8 cellular contexts compared by ENCODE assay signal in the genomic region with DNA sequence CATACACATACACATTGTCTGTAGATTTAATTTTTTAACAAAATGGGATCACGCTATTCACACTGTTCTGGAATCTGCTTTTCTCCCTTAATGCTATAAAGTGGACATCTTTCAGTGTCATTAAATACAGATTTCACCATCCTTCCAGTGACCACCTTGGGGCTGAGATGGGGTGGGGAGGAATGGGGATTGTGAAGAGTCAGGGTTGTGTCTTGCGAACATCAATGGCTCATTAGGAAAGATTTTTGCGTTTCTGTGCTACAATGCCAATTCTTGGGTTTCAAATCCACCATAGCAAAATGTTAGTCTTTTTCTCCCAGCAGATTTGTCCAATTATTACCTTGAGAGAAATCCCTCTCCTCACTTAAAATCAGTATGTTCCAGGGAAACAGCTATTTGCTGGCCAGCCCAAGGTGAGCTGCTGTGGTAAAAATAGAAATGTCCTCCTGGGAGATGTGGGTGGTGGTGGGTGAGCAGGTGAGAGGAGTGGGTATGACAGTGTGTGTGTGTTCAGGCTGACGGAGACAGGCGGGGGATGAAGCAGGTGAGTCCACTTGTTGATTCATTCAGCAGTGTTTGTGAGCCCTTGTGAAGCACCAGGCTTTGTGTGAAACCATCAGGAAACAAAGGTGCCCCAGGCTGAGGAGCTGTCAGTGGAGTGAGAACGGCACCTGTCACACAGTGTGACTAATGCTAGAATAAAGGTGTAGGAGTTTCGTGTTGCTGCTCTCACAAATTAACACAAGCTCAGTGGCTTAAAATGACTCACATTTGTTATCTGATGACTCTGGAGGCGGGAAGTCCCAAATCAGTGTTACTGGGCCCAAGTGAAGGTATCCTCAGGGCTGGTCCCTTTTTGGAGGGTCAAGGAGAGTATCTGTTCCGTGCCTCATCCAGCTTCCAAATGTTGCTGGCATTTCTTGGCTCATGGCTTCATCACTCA. TPM values are rescaled to one million over a fixed set of nuclear protein-coding genes. Genes with fewer than 3 reads are reported as not detected.
DNase-seq lines count a peak whose midpoint lies in the region; ATAC-seq and TF ChIP-seq lines count a peak whose summit lies in the region.

No MANE protein-coding gene starts in this region.

- peak overlapping the region; percentile 93 to 96 for H3K27ac ChIP-seq in testis

- H3K36me3 Mint-ChIP-seq in T-helper 17 cell (ENCODE audit: low read depth) (no peaks in the 10 kb centered on the region), MCF 10A (ENCODE audit: insufficient read depth, unreplicated experiment) (peaks cover 5% of the 10 kb centered on the region)
- peaks cover 0 to 10% (median 0%) of the 10 kb centered on the region in 3 donors for H3K36me3 Mint-ChIP-seq in naive thymus-derived CD8-positive, alpha-beta T cell

- no peak for TF ChIP-seq POLR2A in testis (IDR thresholded peaks at IDR 0.05)

- BruUV-seq in MCF 10A (replicated peaks; lab: Mats Ljungman, UMichigan), result no TSS peak

- H3K4me3 ChIP-seq in testis, result peak overlapping the region; percentile 87 to 91

- no peaks in the 10 kb centered on the region for H3K27me3 ChIP-seq in testis

- 70 to 72% methylated on average over 9 of the region's 9 CpGs for WGBS in testis, 2 donors

- CTCF ChIA-PET in MCF 10A (lab: Yijun Ruan, JAX), result no interaction called here

- intact Hi-C loops in MCF 10A (cut with micrococcal nuclease) (loop anchor here (5.0 kb wide), 3 partner anchors 49 to 444 kb away; partner anchors contain the start of genes APOBEC3B and RPL3), testis (cut with DNase I; ENCODE audit: low total_unique reads) (loop anchor here (10.0 kb wide), 1 partner anchor 51 kb away; no protein-coding TSS in a partner anchor)

- peaks cover 23% of the 10 kb centered on the region for H3K4me1 ChIP-seq in testis

- H3K27ac Mint-ChIP-seq in T-helper 17 cell, result peak overlapping the region; percentile 92
- H3K27ac Mint-ChIP-seq in MCF 10A (ENCODE audit: low read depth, unreplicated experiment), result peak overlapping the region; percentile 35
- peak overlapping the region; percentile 72 to 96 (median 90) for H3K27ac Mint-ChIP-seq in naive thymus-derived CD8-positive, alpha-beta T cell

- H3K4me3 Mint-ChIP-seq in T-helper 17 cell (peak overlapping the region; percentile 95), MCF 10A (ENCODE audit: unreplicated experiment) (peak overlapping the region; percentile 82)
- H3K4me3 Mint-ChIP-seq in naive thymus-derived CD8-positive, alpha-beta T cell, result peak overlapping the region; percentile 80 to 97 (median 93)

- peaks cover 35% of the 10 kb centered on the region for H3K4me1 Mint-ChIP-seq in T-helper 17 cell
- H3K4me1 Mint-ChIP-seq in MCF 10A (ENCODE audit: insufficient read depth, unreplicated experiment), result peaks cover 21% of the 10 kb centered on the region
- peaks cover 23 to 48% (median 44%) of the 10 kb centered on the region in 4 donors for H3K4me1 Mint-ChIP-seq in naive thymus-derived CD8-positive, alpha-beta T cell

- POLR2A ChIA-PET in MCF 10A (lab: Yijun Ruan, JAX), result interaction anchor here (0.6 to 0.7 kb wide), 3 partner anchors 9 to 487 kb away, joined by 3 to 4 read pairs (median 3); no protein-coding TSS in a partner anchor
- POLR2A ChIA-PET in naive thymus-derived CD8-positive, alpha-beta T cell (lab: Charles Lee), result interaction anchor here (0.6 kb wide), 1 partner anchor 240 kb away, joined by 3 read pairs; no protein-coding TSS in a partner anchor

- no peaks in the 10 kb centered on the region for H3K9me3 Mint-ChIP-seq in MCF 10A (ENCODE audit: unreplicated experiment)
- H3K9me3 Mint-ChIP-seq in naive thymus-derived CD8-positive, alpha-beta T cell, result no peaks in the 10 kb centered on the region

- DNase-seq in NCI-H1092 treated with DMSO at 0.1 percent for 48 hours (lab: John Stamatoyannopoulos, UW), result peak; percentile 57
- DNase-seq in NCI-H1092 (lab: John Stamatoyannopoulos, UW), result no peak
- peak in 1 of 3 donors; percentile 32 for DNase-seq in T-helper 17 cell
- DNase-seq in MCF 10A (ENCODE audit: unreplicated experiment), result peak; percentile 58
- peak in 1 of 10 donors; percentile 37 for DNase-seq in naive thymus-derived CD8-positive, alpha-beta T cell
- DNase-seq in testis, result no peak
- no peak for DNase-seq in effector CD8-positive, alpha-beta T cell (lab: John Stamatoyannopoulos, UW)
- DNase-seq in dedifferentiated amniotic fluid mesenchymal stem cell (ENCODE audit: extremely low spot score), result no peak

- no peaks in the 10 kb centered on the region for H3K36me3 ChIP-seq in testis (ENCODE audit: low read depth, missing control alignments)

- peak; percentile 33 for ATAC-seq in T-helper 17 cell
- no peak for ATAC-seq in naive thymus-derived CD8-positive, alpha-beta T cell

- TF ChIP-seq CTCF in MCF 10A (IDR thresholded peaks at IDR 0.05; ENCODE audit: unreplicated experiment), result no peak
- TF ChIP-seq CTCF in testis (IDR thresholded peaks at IDR 0.05), result no peak

- H3K27me3 Mint-ChIP-seq in T-helper 17 cell (peaks cover 4% of the 10 kb centered on the region), MCF 10A (ENCODE audit: insufficient read depth, unreplicated experiment) (peaks cover 66% of the 10 kb centered on the region)
- H3K27me3 Mint-ChIP-seq in naive thymus-derived CD8-positive, alpha-beta T cell, result peaks cover 0 to 11% (median 0%) of the 10 kb centered on the region in 5 donors

- H3K9me3 ChIP-seq in T-helper 17 cell (ENCODE audit: control insufficient read depth, low read length, poor library complexity, severe bottlenecking) (no peaks in the 10 kb centered on the region), testis (no peaks in the 10 kb centered on the region)

RNA-seq across cellular contexts. Expression of gene CBX6, which starts 1.7 kb away (rescaled TPM):
- total RNA-seq in T-helper 17 cell (10 to 100 TPM; 44.0 to 45.8 TPM), MCF 10A (2022) (22.9 and 42.1 TPM in 2 replicates), testis (10 to 100 TPM; 30.1 to 33.1 TPM)
- total RNA-seq in naive thymus-derived CD8-positive, alpha-beta T cell, result 10 to 100 TPM; 66.7 TPM
- 1 to 10 TPM; 5.8 to 6.5 (median 6.4) TPM for polyA plus RNA-seq in naive thymus-derived CD8-positive, alpha-beta T cell
- polyA plus RNA-seq in testis (ENCODE audit: insufficient read depth, low read depth, low replicate concordance), result 18.7 TPM

RNA-seq across cellular contexts. Expression of gene NPTXR, which starts 29.9 kb away (rescaled TPM):
- total RNA-seq in T-helper 17 cell (1 to 10 TPM; 2.5 to 2.6 TPM), MCF 10A (2022) (0.93 and 0.96 TPM in 2 replicates), testis (10 to 100 TPM; 12.6 to 14.1 TPM)
- total RNA-seq in naive thymus-derived CD8-positive, alpha-beta T cell, result 10 to 100 TPM; 11.3 to 12.6 TPM
- 1 to 10 TPM in 1 of 3 donors, under 1 TPM in 2; 0.73 to 1.1 (median 0.87) TPM for polyA plus RNA-seq in naive thymus-derived CD8-positive, alpha-beta T cell
- 3.9 TPM for polyA plus RNA-seq in testis (ENCODE audit: insufficient read depth, low read depth, low replicate concordance)

Comparison
In these comparisons a context has a peak if more than half of its experiments do, and no peak if none do; other contexts are left out.
1. DNase-seq: peak in NCI-H1092 treated with DMSO at 0.1 percent for 48 hours (single experiment) and MCF 10A (single experiment); none in NCI-H1092 (single experiment), testis (single experiment), effector CD8-positive, alpha-beta T cell (single experiment) and dedifferentiated amniotic fluid mesenchymal stem cell (single experiment).
2. H3K27ac Mint-ChIP-seq: peak in every context shown above with its lines; median percentile 92 in T-helper 17 cell; 90 in naive thymus-derived CD8-positive, alpha-beta T cell; 35 in MCF 10A.
3. Peak in every context shown above with its lines, with median percentiles within 50 percentile points of each other: H3K4me3 Mint-ChIP-seq.